In genomic region chr1:47669081-47669585, GRCh38 we compare ENCODE assay signal across 15 cellular contexts.
"Had no signal": no experiment of that assay in that cellular context is flagged by ENCODE, and none has a peak within 500 bp of the region (broad histone marks: within the 10 kb centered on the region; RNA-seq: fewer than 3 reads in every experiment).

No MANE protein-coding gene starts in this region.

- H3K36me3 ChIP-seq: heart right ventricle, upper lobe of right lung had no signal

- H3K27ac ChIP-seq: heart right ventricle, psoas muscle, upper lobe of right lung had no signal

- H3K4me1 Mint-ChIP-seq: naive B cell had no signal

- H3K27me3 Mint-ChIP-seq: naive B cell had no signal

- H3K4me3 Mint-ChIP-seq: naive B cell; nephron progenitor cell; stimulated activated naive CD8-positive, alpha-beta T cell treated with anti-CD3 and anti-CD28 coated beads, Interleukin-15, Interleukin-2, amounts not matched to agents 100 ng/mL and 50 ng/mL, for 24 hours had no signal

- H3K9me3 ChIP-seq: psoas muscle, upper lobe of right lung had no signal

- ATAC-seq: esophagus mucosa, heart right ventricle, left ventricle myocardium superior, psoas muscle, upper lobe of right lung had no signal

- DNase-seq: central memory CD4-positive, alpha-beta T cell; effector memory CD4-positive, alpha-beta T cell; heart right ventricle; left ventricle myocardium superior; mesenchymal stem cell; naive B cell; nephron progenitor cell; psoas muscle; retina; small intestine; stimulated activated CD4-positive, alpha-beta T cell treated with anti-CD3 and anti-CD28 coated beads, Interleukin-2, amount 100 ng/mL, for 48 hours; upper lobe of right lung had no signal

- H3K27ac Mint-ChIP-seq: naive B cell; nephron progenitor cell; stimulated activated naive CD8-positive, alpha-beta T cell treated with anti-CD3 and anti-CD28 coated beads, Interleukin-15, Interleukin-2, amounts not matched to agents 100 ng/mL and 50 ng/mL, for 24 hours had no signal

- H3K27me3 ChIP-seq: upper lobe of right lung had no signal

- H3K4me3 ChIP-seq: heart right ventricle, lung, psoas muscle, upper lobe of right lung had no signal

- H3K4me1 ChIP-seq: heart right ventricle, psoas muscle, upper lobe of right lung had no signal
